Comparison of ENCODE assay signal across 8 cellular contexts in genomic region chr3:16247282-16248058, GRCh38. TPM values are rescaled to one million over a fixed set of nuclear protein-coding genes. Genes with fewer than 3 reads are reported as not detected.
DNase-seq lines count a peak whose midpoint lies in the region; ATAC-seq lines count a peak whose summit lies in the region.

No MANE protein-coding gene starts in this region.

- peak; percentile 92 for DNase-seq in Ammon's horn (ENCODE audit: low spot score)
- DNase-seq in NCI-H345 (lab: John Stamatoyannopoulos, UW) = peak; percentile 80
- DNase-seq in cerebellar cortex (ENCODE audit: low spot score) = peak; percentile 92
- peak; percentile 80 for DNase-seq in left lobe of liver (ENCODE audit: low spot score)
- DNase-seq in stimulated activated CD4-positive, alpha-beta T cell treated with anti-CD3 and anti-CD28 coated beads, Interleukin-4, amount 100 ng/mL, for 1 hour = peak; percentile 70

- ATAC-seq in GM19023 (IDR thresholded peaks at IDR 0.05; ENCODE audit: unreplicated experiment) (peak; percentile 76), HG03135 (IDR thresholded peaks at IDR 0.05; ENCODE audit: unreplicated experiment) (peak; percentile 80), left lobe of liver (peak; percentile 95)
- peak; percentile 71 to 84 for ATAC-seq in activated CD4-positive, CD25-positive, alpha-beta regulatory T cell treated with anti-CD3 and anti-CD28 coated beads, Interleukin-2, amount 50 U/mL, for 24 hours

RNA-seq across cellular contexts. Expression of gene DPH3, which starts 17.3 kb away (rescaled TPM):
- total RNA-seq in left lobe of liver = 10.9 TPM

RNA-seq across cellular contexts. Expression of gene OXNAD1, which starts 17.5 kb away (rescaled TPM):
- 17.8 TPM for total RNA-seq in left lobe of liver

Comparison
In these comparisons a context has a peak if more than half of its experiments do, and no peak if none do; other contexts are left out.
1. Peak in every context shown above with its lines: DNase-seq and ATAC-seq.